10 cellular contexts compared by ENCODE assay signal in the genomic region with DNA sequence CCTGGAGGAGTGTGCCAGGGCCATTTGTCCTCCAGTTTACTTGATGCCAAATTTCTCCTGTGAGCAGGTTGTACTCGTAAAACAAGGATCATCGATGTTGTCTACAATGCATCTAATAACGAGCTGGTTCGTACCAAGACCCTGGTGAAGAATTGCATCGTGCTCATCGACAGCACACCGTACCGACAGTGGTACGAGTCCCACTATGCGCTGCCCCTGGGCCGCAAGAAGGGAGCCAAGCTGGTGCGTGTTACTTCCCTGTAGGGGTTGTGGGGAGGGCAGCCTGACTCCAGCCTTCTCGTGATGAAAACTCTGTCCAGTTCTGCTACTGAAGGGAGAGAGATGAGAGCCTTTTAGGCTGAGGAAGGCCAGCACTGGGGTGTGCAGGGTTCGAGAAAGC. TPM values are rescaled to one million over a fixed set of nuclear protein-coding genes. Genes with fewer than 3 reads are reported as not detected.
A peak's percentile ranks its signal among the peaks of the same experiment; 100 is the strongest.
DNase-seq lines count a peak whose midpoint lies in the region; ATAC-seq and TF ChIP-seq lines count a peak whose summit lies in the region.
"Had no signal": no experiment of that assay in that cellular context is flagged by ENCODE, and none has a peak within 500 bp of the region (broad histone marks: within the 10 kb centered on the region; RNA-seq: fewer than 3 reads in every experiment).

No MANE protein-coding gene starts in this region.

- H3K4me2 ChIP-seq in fibroblast of lung (ENCODE audit: extremely low read depth, insufficient read depth, low read length) = peak overlapping the region; percentile 80

- H3K27me3 ChIP-seq in fibroblast of lung (ENCODE audit: control insufficient read depth, insufficient read depth, low read length) = no peaks in the 10 kb centered on the region

- intact Hi-C loops in posterior vena cava (cut with DNase I) = no loop called here

- no peak overlapping the region for H3K27ac ChIP-seq in fibroblast of lung (ENCODE audit: insufficient read depth, low read length)

- H4K20me1 ChIP-seq in fibroblast of lung (ENCODE audit: control insufficient read depth, extremely low read depth, insufficient read depth, low read length) = no peaks in the 10 kb centered on the region

- H3K36me3 ChIP-seq in fibroblast of lung (ENCODE audit: control insufficient read depth, insufficient read depth, low read length) = peaks cover 22% of the 10 kb centered on the region

- no peak for ATAC-seq in stimulated activated memory B cell treated with anti-CD40 and anti-IgM and Interleukin-4, amounts not matched to agents 10 μg/mL and 1 μg/mL and 100 μg/mL, for 72 hours
- ATAC-seq: lower lobe of right lung had no signal

- no peaks in the 10 kb centered on the region for H3K9me3 ChIP-seq in fibroblast of lung (ENCODE audit: control insufficient read depth, insufficient read depth, low read depth, low read length)
- H3K9me3 ChIP-seq: lower lobe of right lung had no signal

- no peak overlapping the region for H3K9ac ChIP-seq in fibroblast of lung (ENCODE audit: insufficient read depth, low read length)

- DNase-seq in activated naive CD4-positive, alpha-beta T cell treated with anti-CD3 and anti-CD28 coated beads, Interleukin-2, amount 50 U/mL, for 16 hours = no peak
- DNase-seq in fibroblast of lung (ENCODE audit: low read depth in 2 of 2) (no peak), retina (no peak), ecto neural progenitor cell (ENCODE audit: low spot score) (no peak), posterior vena cava (ENCODE audit: low spot score) (no peak)
- DNase-seq: lower lobe of right lung, SIG-M5 had no signal

- H3K4me1 Mint-ChIP-seq in activated naive CD4-positive, alpha-beta T cell treated with anti-CD3 and anti-CD28 coated beads, Interleukin-2, amount 50 U/mL, for 24 hours = peaks cover 44% of the 10 kb centered on the region
- H3K4me1 Mint-ChIP-seq in stimulated activated memory B cell treated with anti-CD40 and anti-IgM and Interleukin-4, amounts not matched to agents 10 μg/mL and 1 μg/mL and 100 μg/mL, for 72 hours = peaks cover 51% of the 10 kb centered on the region

- H3K27me3 Mint-ChIP-seq in activated naive CD4-positive, alpha-beta T cell treated with anti-CD3 and anti-CD28 coated beads, Interleukin-2, amount 50 U/mL, for 24 hours = no peaks in the 10 kb centered on the region
- H3K27me3 Mint-ChIP-seq in stimulated activated memory B cell treated with anti-CD40 and anti-IgM and Interleukin-4, amounts not matched to agents 10 μg/mL and 1 μg/mL and 100 μg/mL, for 72 hours = no peaks in the 10 kb centered on the region

- TF ChIP-seq CTCF in WI38 (IDR thresholded peaks at IDR 0.05; ENCODE audit: low read depth, low read length) = no peak
- TF ChIP-seq CTCF in fibroblast of lung (conservative IDR thresholded peaks at IDR 0.05 in 1 of 2, IDR thresholded peaks at IDR 0.05 in 1 of 2; ENCODE audit: low read depth in 1 of 2, low read length in 2 of 2) = no peak

- H3K9me3 Mint-ChIP-seq in activated naive CD4-positive, alpha-beta T cell treated with anti-CD3 and anti-CD28 coated beads, Interleukin-2, amount 50 U/mL, for 24 hours = no peaks in the 10 kb centered on the region
- no peaks in the 10 kb centered on the region for H3K9me3 Mint-ChIP-seq in stimulated activated memory B cell treated with anti-CD40 and anti-IgM and Interleukin-4, amounts not matched to agents 10 μg/mL and 1 μg/mL and 100 μg/mL, for 72 hours

- H3K79me2 ChIP-seq in fibroblast of lung (ENCODE audit: control insufficient read depth, insufficient read depth, low read length) = peaks cover 34% of the 10 kb centered on the region

- H3K4me1 ChIP-seq in fibroblast of lung (ENCODE audit: control insufficient read depth, extremely low read depth, insufficient read depth, low read length) = peaks cover 2% of the 10 kb centered on the region

- H3K4me3 Mint-ChIP-seq in activated naive CD4-positive, alpha-beta T cell treated with anti-CD3 and anti-CD28 coated beads, Interleukin-2, amount 50 U/mL, for 24 hours = peak overlapping the region; percentile 97
- peak overlapping the region; percentile 93 for H3K4me3 Mint-ChIP-seq in stimulated activated memory B cell treated with anti-CD40 and anti-IgM and Interleukin-4, amounts not matched to agents 10 μg/mL and 1 μg/mL and 100 μg/mL, for 72 hours

- H3K4me3 ChIP-seq in WI38 (ENCODE audit: low read depth, low read length) (peak overlapping the region; percentile 93), fibroblast of lung (replicated peaks in 1 of 4; ENCODE audit: control extremely low read depth in 1 of 4, insufficient read depth in 1 of 4, low read depth in 3 of 4, low read length in 4 of 4) (peak overlapping the region in 3 of 4 experiments; percentile 74 to 95 (median 79))

- peaks cover 38% of the 10 kb centered on the region for H3K36me3 Mint-ChIP-seq in activated naive CD4-positive, alpha-beta T cell treated with anti-CD3 and anti-CD28 coated beads, Interleukin-2, amount 50 U/mL, for 24 hours
- H3K36me3 Mint-ChIP-seq in stimulated activated memory B cell treated with anti-CD40 and anti-IgM and Interleukin-4, amounts not matched to agents 10 μg/mL and 1 μg/mL and 100 μg/mL, for 72 hours = peaks cover 61% of the 10 kb centered on the region

- H3K27ac Mint-ChIP-seq in activated naive CD4-positive, alpha-beta T cell treated with anti-CD3 and anti-CD28 coated beads, Interleukin-2, amount 50 U/mL, for 24 hours = peak overlapping the region; percentile 95
- H3K27ac Mint-ChIP-seq in stimulated activated memory B cell treated with anti-CD40 and anti-IgM and Interleukin-4, amounts not matched to agents 10 μg/mL and 1 μg/mL and 100 μg/mL, for 72 hours = peak overlapping the region; percentile 96

- no peak overlapping the region for H2AFZ ChIP-seq in fibroblast of lung (ENCODE audit: low read length)

RNA-seq across cellular contexts. Expression of gene RPS8, which starts 2.2 kb away (rescaled TPM):
- total RNA-seq in fibroblast of lung (1,373 and 1,913 TPM in 2 replicates), posterior vena cava (1,000 to 10,000 TPM; 1,440 to 1,494 TPM)
- polyA plus RNA-seq in fibroblast of lung = 1,895 and 2,098 TPM in 2 replicates
- polyA plus RNA-seq in fibroblast of lung (2012) = 2,285 and 2,608 TPM in 2 replicates
- polyA minus RNA-seq in fibroblast of lung (ENCODE audit: low replicate concordance) = 229 and 279 TPM in 2 replicates

RNA-seq across cellular contexts. Expression of gene BEST4, which starts 10.4 kb away (rescaled TPM):
- under 0.01 and 0.17 TPM in 2 replicates for total RNA-seq in fibroblast of lung
- polyA plus RNA-seq in fibroblast of lung = 0.10 and 0.11 TPM in 2 replicates
- polyA plus RNA-seq in fibroblast of lung (2012) = 0.08 TPM in 2 replicates
- not detected in 2 replicates for polyA minus RNA-seq in fibroblast of lung (ENCODE audit: low replicate concordance)
- total RNA-seq in posterior vena cava = under 1 TPM; 0.37 to 0.38 TPM

RNA-seq across cellular contexts. Expression of gene PLK3, which starts 22.6 kb away (rescaled TPM):
- 20.8 and 30.6 TPM in 2 replicates for total RNA-seq in fibroblast of lung
- 12.2 and 22.6 TPM in 2 replicates for polyA plus RNA-seq in fibroblast of lung
- 8.8 and 19.4 TPM in 2 replicates for polyA plus RNA-seq in fibroblast of lung (2012)
- 48.0 and 58.2 TPM in 2 replicates for polyA minus RNA-seq in fibroblast of lung (ENCODE audit: low replicate concordance)
- 10 to 100 TPM; 20.1 to 32.7 TPM for total RNA-seq in posterior vena cava

RNA-seq across cellular contexts. Expression of gene DYNLT4, which starts 29.6 kb away (rescaled TPM):
- total RNA-seq in fibroblast of lung (0.51 and 0.66 TPM in 2 replicates), posterior vena cava (not detected)
- polyA plus RNA-seq in fibroblast of lung = not detected in 2 replicates
- polyA plus RNA-seq in fibroblast of lung (2012) = 0.19 and 0.37 TPM in 2 replicates
- not detected in 2 replicates for polyA minus RNA-seq in fibroblast of lung (ENCODE audit: low replicate concordance)

RNA-seq across cellular contexts. Expression of gene BTBD19, which starts 30.8 kb away (rescaled TPM):
- 3.9 and 5.0 TPM in 2 replicates for total RNA-seq in fibroblast of lung
- 5.6 and 8.7 TPM in 2 replicates for polyA plus RNA-seq in fibroblast of lung
- polyA plus RNA-seq in fibroblast of lung (2012) = 4.7 and 8.4 TPM in 2 replicates
- 15.1 and 16.2 TPM in 2 replicates for polyA minus RNA-seq in fibroblast of lung (ENCODE audit: low replicate concordance)
- total RNA-seq in posterior vena cava = 10 to 100 TPM; 13.5 to 22.2 TPM
